Comparison of ENCODE assay signal across 11 cellular contexts in genomic region chr16:50208460-50208931, GRCh38. TPM values are rescaled to one million over a fixed set of nuclear protein-coding genes. Genes with fewer than 3 reads are reported as not detected.
A peak's percentile ranks its signal among the peaks of the same experiment; 100 is the strongest.
DNase-seq lines count a peak whose midpoint lies in the region; ATAC-seq and TF ChIP-seq lines count a peak whose summit lies in the region.
"Had no signal": no experiment of that assay in that cellular context is flagged by ENCODE, and none has a peak within 500 bp of the region (broad histone marks: within the 10 kb centered on the region; RNA-seq: fewer than 3 reads in every experiment).

No MANE protein-coding gene starts in this region.

- H3K27ac ChIP-seq in right atrium auricular region: no peak overlapping the region

- H3K4me3 ChIP-seq in right atrium auricular region: no peak overlapping the region

- H3K27me3 ChIP-seq in right atrium auricular region: no peaks in the 10 kb centered on the region

- TF ChIP-seq CTCF in right atrium auricular region (IDR thresholded peaks at IDR 0.05): no peak

- ATAC-seq in left ventricle myocardium superior (peak; percentile 40), GM21367 (IDR thresholded peaks at IDR 0.05; ENCODE audit: unreplicated experiment) (no peak)

- intact Hi-C loops in left ventricle myocardium superior (cut with micrococcal nuclease): loop anchor here (10.0 kb wide), 1 partner anchor 54 kb away; the partner anchor contains the start of gene TENT4B

- H3K36me3 ChIP-seq in right atrium auricular region: peaks cover 7% of the 10 kb centered on the region

- H3K9me3 ChIP-seq in right atrium auricular region: no peaks in the 10 kb centered on the region

- DNase-seq in left ventricle myocardium superior (no peak), right atrium auricular region (ENCODE audit: low spot score) (no peak), amniotic epithelial cell (ENCODE audit: low read depth) (peak; percentile 32), kidney glomerular epithelial cell (lab: John Stamatoyannopoulos, UW) (peak; percentile 50), NCI-H1417 treated with DMSO at 0.1 percent for 48 hours (lab: John Stamatoyannopoulos, UW) (no peak), cerebellar cortex (ENCODE audit: low spot score) (no peak), putamen (ENCODE audit: low spot score) (no peak)
- DNase-seq: glutamatergic neuron; KBM-7; stimulated activated CD4-positive, alpha-beta T cell treated with anti-CD3 and anti-CD28 coated beads, Interleukin-12 subunit alpha, Interleukin-12 subunit beta, amount 100 ng/mL, for 4 hours had no signal

- H3K4me1 ChIP-seq in right atrium auricular region: peaks cover 0 to 55% of the 10 kb centered on the region in 2 donors

RNA-seq across cellular contexts. Expression of gene TENT4B, which starts 55.4 kb away (rescaled TPM):
- 7.8 TPM for total RNA-seq in left ventricle myocardium superior
- 1 to 10 TPM; 5.0 to 6.1 TPM for total RNA-seq in right atrium auricular region

RNA-seq across cellular contexts. Expression of gene ADCY7, which starts 57.9 kb away (rescaled TPM):
- total RNA-seq in left ventricle myocardium superior (8.3 TPM), right atrium auricular region (10 to 100 TPM in 1 of 2 donors, 1 to 10 TPM in 1; 8.5 to 17.1 TPM)

Comparison
In these comparisons a context has a peak if more than half of its experiments do, and no peak if none do; other contexts are left out.
1. DNase-seq: peak in amniotic epithelial cell (single experiment) and kidney glomerular epithelial cell (single experiment); none in left ventricle myocardium superior (single experiment), right atrium auricular region (single experiment), NCI-H1417 treated with DMSO at 0.1 percent for 48 hours (single experiment), cerebellar cortex (single experiment) and putamen (single experiment).